In the genomic region with DNA sequence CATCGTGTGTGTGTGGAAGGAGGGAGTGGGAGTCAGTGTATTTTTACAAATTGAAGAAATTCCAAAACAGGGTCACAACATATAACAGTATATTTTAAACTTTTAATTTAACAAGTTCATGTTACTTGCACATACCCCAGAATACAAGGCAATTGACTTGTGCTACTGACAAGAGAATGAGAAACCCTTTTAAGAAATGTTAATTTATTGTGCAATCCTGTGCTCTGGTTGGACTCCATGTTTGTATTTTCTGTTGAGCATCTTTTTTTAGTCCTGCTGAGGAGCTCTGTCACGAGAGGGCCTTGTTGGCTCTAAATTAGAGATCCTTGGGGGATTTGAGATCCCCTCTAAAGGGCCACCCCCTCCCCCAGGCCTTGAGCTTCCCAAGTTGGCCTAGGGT, we compare ENCODE assay signal across 16 cellular contexts. TPM values are rescaled to one million over a fixed set of nuclear protein-coding genes. Genes with fewer than 3 reads are reported as not detected.
DNase-seq lines count a peak whose midpoint lies in the region; ATAC-seq, FAIRE-seq and TF ChIP-seq lines count a peak whose summit lies in the region.
"Had no signal": no experiment of that assay in that cellular context is flagged by ENCODE, and none has a peak within 500 bp of the region (broad histone marks: within the 10 kb centered on the region; RNA-seq: fewer than 3 reads in every experiment).

No MANE protein-coding gene starts in this region.

- H3K79me2 ChIP-seq in HepG2 (ENCODE audit: insufficient read depth, low read length) (peaks cover 30% of the 10 kb centered on the region), trophoblast cell (ENCODE audit: control insufficient read depth, insufficient read depth, low read length, poor library complexity) (peaks cover 10% of the 10 kb centered on the region)

- H3K4me2 ChIP-seq in HepG2 (ENCODE audit: low read depth, low read length) (peak overlapping the region; percentile 77), trophoblast cell (ENCODE audit: low read length) (no peak overlapping the region)

- CTCF ChIA-PET in HepG2 (lab: Yijun Ruan, JAX; ENCODE audit: low intra/inter-chr PET ratio, low total read pairs), result no interaction called here

- H3K4me1 ChIP-seq in HepG2 (ENCODE audit: insufficient read depth, low read length) (peaks cover 60% of the 10 kb centered on the region), right lobe of liver (no peaks in the 10 kb centered on the region), trophoblast cell (ENCODE audit: control insufficient read depth in 1 of 2, insufficient read depth in 2 of 2, low read length in 2 of 2) (peaks cover 26 to 36% of the 10 kb centered on the region in 2 experiments)

- ATAC-seq in HepG2 (no peak), right lobe of liver (no peak)

- H3K23ac ChIP-seq in trophoblast cell (ENCODE audit: low read length), result no peak overlapping the region

- H3K79me1 ChIP-seq in trophoblast cell (ENCODE audit: low read length), result peaks cover 12% of the 10 kb centered on the region

- no peak overlapping the region for H3K18ac ChIP-seq in trophoblast cell (ENCODE audit: low read length)

- in situ Hi-C loops in HepG2 (cut with HindIII; ENCODE audit: extremely low pct_ligation_motif_present, low pct_unique_long_range_greater_than_20kb), result no loop called here

- TF ChIP-seq POLR2A in HepG2 (IDR thresholded peaks at IDR 0.05; ENCODE audit: insufficient read depth in 1 of 2, low read depth in 2 of 2, low read length in 2 of 2), result no peak
- no peak for TF ChIP-seq POLR2A in right lobe of liver (IDR thresholded peaks at IDR 0.05)

- BruUV-seq in HepG2 (replicated peaks; lab: Mats Ljungman, UMichigan), result TSS peak; percentile 50

- H2AK5ac ChIP-seq in trophoblast cell (ENCODE audit: low read length), result peak overlapping the region; percentile 82

- FAIRE-seq in HepG2 (lab: Jason Lieb, UNC), result no peak
- FAIRE-seq: H54 had no signal

- intact Hi-C loops in HepG2 (cut with micrococcal nuclease; ENCODE audit: unreplicated experiment), result loop anchor here (2.0 kb wide), 3 partner anchors 35 to 147 kb away; no protein-coding TSS in a partner anchor
- intact Hi-C loops in right lobe of liver (cut with DNase I), result no loop called here

- no peak overlapping the region for H3K14ac ChIP-seq in trophoblast cell (ENCODE audit: low read length)

- DNase-seq in HepG2 (ENCODE audit: low spot score) (no peak), right lobe of liver (no peak), fibroblast of gingiva (ENCODE audit: low read depth) (peak; percentile 47), trophoblast cell (no peak), NCI-H2107 treated with DMSO at 0.1 percent for 48 hours (lab: John Stamatoyannopoulos, UW; ENCODE audit: unreplicated experiment) (no peak), foreskin melanocyte (no peak), dermis blood vessel endothelial cell (no peak)
- no peak for DNase-seq in activated effector memory CD4-positive, alpha-beta T cell treated with anti-CD3 and anti-CD28 coated beads, Interleukin-2, amount 50 U/mL, for 16 hours
- DNase-seq: ACHN; activated CD4-positive, CD25-positive, alpha-beta regulatory T cell; activated CD8-positive, alpha-beta memory T cell treated with anti-CD3 and anti-CD28 coated beads, Interleukin-2, amount 50 U/mL, for 4 hours; cortex of kidney; NCI-H510A; stimulated activated CD4-positive, alpha-beta T cell treated with anti-CD3 and anti-CD28 coated beads, Interleukin-4, amount 100 ng/mL, for 24 hours had no signal

- peaks cover 0 to 3% of the 10 kb centered on the region in 2 experiments; a peak in 1 of 5 replicates for H3K27me3 ChIP-seq in HepG2 (ENCODE audit: control insufficient read depth in 1 of 2, insufficient read depth in 2 of 2, low read length in 2 of 2)
- H3K27me3 ChIP-seq in right lobe of liver, result no peaks in the 10 kb centered on the region
- H3K27me3 ChIP-seq in trophoblast cell (ENCODE audit: insufficient read depth, low read length), result no peaks in the 10 kb centered on the region

- TF ChIP-seq CTCF in HepG2 (CRISPR knock-in tag; IDR thresholded peaks at IDR 0.05), result no peak
- TF ChIP-seq CTCF in right lobe of liver (IDR thresholded peaks at IDR 0.05), result no peak

- no peak overlapping the region for H2BK120ac ChIP-seq in trophoblast cell (ENCODE audit: insufficient read depth, low read length, poor library complexity)

- H3K9me3 ChIP-seq in HepG2 (ENCODE audit: low read length) (peaks cover 7% of the 10 kb centered on the region; the same call in 1 of the 2 replicates), right lobe of liver (no peaks in the 10 kb centered on the region), trophoblast cell (ENCODE audit: insufficient read depth, low read depth, low read length) (no peaks in the 10 kb centered on the region)

- WGBS in HepG2 (ENCODE audit: low lambda C conversion rate), result 4% methylated on average over 2 of the region's 2 CpGs
- 45% methylated on average over 2 of the region's 2 CpGs for WGBS in right lobe of liver (ENCODE audit: insufficient coverage, low coverage, low lambda C conversion rate, missing lambda C conversion rate)
- WGBS in trophoblast cell (ENCODE audit: extremely low coverage, insufficient coverage, insufficient read length), result no CpG with 5 or more reads among the region's 2 CpGs

- H4K8ac ChIP-seq in trophoblast cell (ENCODE audit: low read depth, low read length), result no peak overlapping the region

- H4K91ac ChIP-seq in trophoblast cell (ENCODE audit: low read depth, low read length), result peak overlapping the region; percentile 68

- no peak overlapping the region for H2AFZ ChIP-seq in HepG2 (ENCODE audit: low read length)
- H2AFZ ChIP-seq in trophoblast cell (ENCODE audit: insufficient read depth, low read length, poor library complexity), result no peak overlapping the region

- peak overlapping the region; percentile 79 to 93 (median 79); a peak in 5 of 6 replicates for H3K4me3 ChIP-seq in HepG2 (replicated peaks in 1 of 3; ENCODE audit: insufficient read depth in 1 of 3, low read depth in 2 of 3, low read length in 3 of 3)
- H3K4me3 ChIP-seq in right lobe of liver, result no peak overlapping the region
- no peak overlapping the region for H3K4me3 ChIP-seq in trophoblast cell (ENCODE audit: low read depth, low read length)

- POLR2A ChIA-PET in HepG2 (lab: Yijun Ruan, JAX), result interaction anchor here (0.6 to 2.6 kb wide), 7 partner anchors 24 to 66 kb away, joined by 3 to 11 read pairs (median 6); no protein-coding TSS in a partner anchor

- peaks cover 24% of the 10 kb centered on the region; the same call in 1 of the 2 replicates for H4K20me1 ChIP-seq in HepG2 (ENCODE audit: insufficient read depth, low read length)

- 0 out of 2 replicates have a peak overlapping the region, but pooled peaks have one; percentile 86 for H3K9ac ChIP-seq in HepG2 (ENCODE audit: insufficient read depth, low read depth, low read length)
- no peak overlapping the region for H3K9ac ChIP-seq in trophoblast cell (ENCODE audit: low read length)

- H3K36me3 ChIP-seq in HepG2 (replicated peaks in 1 of 2; ENCODE audit: control insufficient read depth in 1 of 2, insufficient read depth in 2 of 2, low read length in 2 of 2) (no peaks in the 10 kb centered on the region; a peak in 1 of 5 replicates), right lobe of liver (no peaks in the 10 kb centered on the region), trophoblast cell (ENCODE audit: control insufficient read depth in 1 of 2, insufficient read depth in 2 of 2, low read length in 2 of 2) (no peaks in the 10 kb centered on the region)

- H3K4ac ChIP-seq in trophoblast cell (ENCODE audit: low read depth, low read length), result no peak overlapping the region

- no peak overlapping the region for H4K12ac ChIP-seq in trophoblast cell (ENCODE audit: low read depth, low read length)

- TF ChIP-seq RAD21 in HepG2 (CRISPR knock-in tag; IDR thresholded peaks at IDR 0.05), result no peak

- peak overlapping the region; percentile 53 for H2BK12ac ChIP-seq in trophoblast cell (ENCODE audit: low read length)

- TF ChIP-seq EP300 in HepG2 (IDR thresholded peaks at IDR 0.05; ENCODE audit: low read depth in 2 of 2, low read length in 2 of 2), result no peak
- TF ChIP-seq EP300 in HepG2 (CRISPR knock-in tag; IDR thresholded peaks at IDR 0.05; ENCODE audit: borderline replicate concordance), result no peak

- no peak overlapping the region for H3K27ac ChIP-seq in HepG2 (ENCODE audit: extremely low read length, insufficient read depth, low read length)
- H3K27ac ChIP-seq in right lobe of liver, result no peak overlapping the region
- H3K27ac ChIP-seq in trophoblast cell (ENCODE audit: low read depth, low read length), result no peak overlapping the region

- no peak overlapping the region for H2BK5ac ChIP-seq in trophoblast cell (ENCODE audit: low read depth, low read length, poor library complexity)

TF ChIP-seq in HepG2, 621 proteins besides CTCF, POLR2A, EP300 and RAD21 (continues in another document):
- TF ChIP-seq CEBPG (CRISPR knock-in tag; IDR thresholded peaks at IDR 0.05) (peak; percentile 75; the same call in 1 of the 2 replicates), CEBPB (IDR thresholded peaks at IDR 0.05; ENCODE audit: borderline replicate concordance, low read depth, low read length) (peak; percentile 94), ZNF629 (CRISPR knock-in tag; conservative IDR thresholded peaks at IDR 0.05) (0 out of 2 replicates have a peak, but pooled peaks have one; percentile 0)

RNA-seq across cellular contexts. Expression of a gene that starts 1.1 kb away (rescaled TPM):
- 13.4 and 24.6 TPM in 2 replicates for total RNA-seq in HepG2 (2016; rRNA removed; fragmentation: Illumina TruSeq; extraction: Trizol)
- total RNA-seq in HepG2 (2016; cell fraction: cytosol; rRNA removed; fragmentation: Illumina TruSeq; extraction: Trizol; ENCODE audit: low read depth), result 9.2 and 9.9 TPM in 2 replicates
- 11.7 and 21.4 TPM in 2 replicates for total RNA-seq in HepG2 (2016; cell fraction: insoluble cytoplasmic fraction; rRNA removed; fragmentation: Illumina TruSeq; extraction: Trizol)
- 11.9 and 13.5 TPM in 2 replicates for total RNA-seq in HepG2 (2016; cell fraction: membrane; rRNA removed; fragmentation: Illumina TruSeq; extraction: Trizol)
- total RNA-seq in HepG2 (2016; cell fraction: nucleus; rRNA removed; fragmentation: Illumina TruSeq; extraction: Trizol), result 17.1 and 22.3 TPM in 2 replicates
- polyA plus RNA-seq in HepG2 (2011; rRNA removed), result 84.4 and 91.2 TPM in 2 replicates
- 59.1 and 63.8 TPM in 2 replicates for polyA plus RNA-seq in HepG2 (2011; cell fraction: cytosol; rRNA removed)
- 25.3 and 26.7 TPM in 2 replicates for polyA plus RNA-seq in HepG2 (2011; cell fraction: nucleus; rRNA removed)
- 79.6 and 88.1 TPM in 2 replicates for polyA plus RNA-seq in HepG2 (2012)
- polyA plus RNA-seq in HepG2 (2016; cell fraction: cytosol; fragmentation: Illumina TruSeq; extraction: Trizol; ENCODE audit: low read depth), result 25.1 and 29.9 TPM in 2 replicates
- 19.9 and 21.5 TPM in 2 replicates for polyA plus RNA-seq in HepG2 (2016; cell fraction: insoluble cytoplasmic fraction; fragmentation: Illumina TruSeq; extraction: Trizol; ENCODE audit: low read depth)
- 20.0 and 21.7 TPM in 2 replicates for polyA plus RNA-seq in HepG2 (2016; cell fraction: membrane; fragmentation: Illumina TruSeq; extraction: Trizol; ENCODE audit: low read depth)
- 44.6 and 45.3 TPM in 2 replicates for polyA plus RNA-seq in HepG2 (2016; cell fraction: nucleus; fragmentation: Illumina TruSeq; extraction: Trizol; ENCODE audit: insufficient read depth, low read depth)
- 185 and 354 TPM in 2 replicates for polyA minus RNA-seq in HepG2 (2011; rRNA and poly(A)+ RNA removed; ENCODE audit: low replicate concordance)
- 33.1 and 45.3 TPM in 2 replicates for polyA minus RNA-seq in HepG2 (2011; cell fraction: cytosol; rRNA and poly(A)+ RNA removed)
- 34.7 and 36.2 TPM in 2 replicates for polyA minus RNA-seq in HepG2 (2011; cell fraction: nucleus; rRNA and poly(A)+ RNA removed)
- 10 to 100 TPM; 38.5 to 95.6 (median 58.4) TPM for total RNA-seq in right lobe of liver
- 34.8 and 40.1 TPM in 2 replicates for polyA plus RNA-seq in trophoblast cell (2013)
- total RNA-seq in dermis blood vessel endothelial cell, result 43.7 and 67.6 TPM in 2 replicates
- polyA plus RNA-seq: IgD-negative memory B cell had no signal

Comparison
In these comparisons a context has a peak if more than half of its experiments do, and no peak if none do; other contexts are left out.
1. H3K4me3 ChIP-seq: peak in HepG2 (3 of 3); none in right lobe of liver (0 of 3) and trophoblast cell (single experiment).